21 cellular contexts compared by ENCODE assay signal in the genomic region with DNA sequence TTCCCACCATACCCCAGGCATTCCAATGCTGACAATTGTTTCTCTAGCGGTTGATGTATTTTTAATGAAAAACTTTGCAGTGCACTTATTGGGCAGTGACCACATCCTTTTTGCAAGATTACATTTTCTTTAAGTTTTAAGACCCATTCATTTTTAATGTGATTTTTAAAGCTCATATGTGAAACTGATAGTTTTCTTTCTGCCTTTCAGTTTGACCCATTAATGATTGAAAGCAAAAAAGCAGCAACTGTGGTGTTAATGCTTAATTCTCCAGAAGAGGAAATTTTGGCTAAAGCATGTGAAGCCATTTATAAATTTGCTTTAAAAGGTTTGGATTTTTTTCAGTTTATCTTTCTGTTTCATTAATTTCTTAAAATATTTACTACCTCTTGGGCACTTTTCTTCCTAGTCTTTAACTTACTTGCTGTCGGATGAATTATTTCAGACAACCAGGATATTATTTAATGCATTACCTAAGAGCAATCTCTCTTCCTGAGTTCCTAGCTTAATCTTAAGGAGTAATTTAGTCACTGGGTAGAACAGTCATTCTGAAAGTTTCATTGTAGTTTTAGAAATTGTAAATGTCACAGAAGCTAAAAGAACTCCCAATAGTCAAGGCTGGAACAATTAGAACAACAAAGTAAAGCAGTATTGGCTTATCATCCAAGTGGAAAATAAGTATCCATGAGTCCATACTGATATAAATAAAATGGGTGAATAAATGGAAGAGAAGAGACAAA. TPM values are rescaled to one million over a fixed set of nuclear protein-coding genes. Genes with fewer than 3 reads are reported as not detected.
DNase-seq lines count a peak whose midpoint lies in the region; ATAC-seq and TF ChIP-seq lines count a peak whose summit lies in the region.
"Had no signal": no experiment of that assay in that cellular context is flagged by ENCODE, and none has a peak within 500 bp of the region (broad histone marks: within the 10 kb centered on the region; RNA-seq: fewer than 3 reads in every experiment).

No MANE protein-coding gene starts in this region.

- peaks cover 5% of the 10 kb centered on the region for H3K27me3 Mint-ChIP-seq in CD4-positive, alpha-beta T cell

- H3K4me1 Mint-ChIP-seq in CD4-positive, alpha-beta T cell (ENCODE audit: low read depth), result no peaks in the 10 kb centered on the region

- H3K9me3 ChIP-seq in CD4-positive, alpha-beta T cell (ENCODE audit: control insufficient read depth, low read length), result peaks cover 11% of the 10 kb centered on the region
- H3K9me3 ChIP-seq: Peyer's patch had no signal

- H3K9me3 Mint-ChIP-seq in CD4-positive, alpha-beta T cell, result peaks cover 12% of the 10 kb centered on the region

- no peaks in the 10 kb centered on the region for H3K27me3 ChIP-seq in CD4-positive, alpha-beta T cell (ENCODE audit: control insufficient read depth, insufficient read depth, low read length)
- H3K27me3 ChIP-seq: esophagus muscularis mucosa, Peyer's patch had no signal

- no peak overlapping the region for H3K27ac ChIP-seq in CD4-positive, alpha-beta T cell (ENCODE audit: low read depth, low read length)
- H3K27ac ChIP-seq: esophagus muscularis mucosa, Peyer's patch, VCaP had no signal

- intact Hi-C loops in CD4-positive, alpha-beta T cell (cut with DNase I, micrococcal nuclease), result no loop called here

- no peak overlapping the region for H3K4me3 ChIP-seq in GM12865 (ENCODE audit: low read depth, low read length)
- H3K4me3 ChIP-seq: esophagus muscularis mucosa, Peyer's patch had no signal

- DNase-seq in GM12865 (ENCODE audit: low read depth) (peak; percentile 9), GOT3 (lab: John Stamatoyannopoulos, UW) (no peak), NCI-H510A treated with DMSO at 0.1 percent for 48 hours (lab: John Stamatoyannopoulos, UW) (no peak), NCI-H1436 treated with DMSO at 0.1 percent for 48 hours (lab: John Stamatoyannopoulos, UW) (no peak)
- DNase-seq in CD4-positive, alpha-beta T cell, result no peak
- DNase-seq: activated CD8-positive, alpha-beta memory T cell treated with anti-CD3 and anti-CD28 coated beads for 24 hours; activated gamma-delta T cell treated with Interleukin-2 at 50 U/mL for 16 hours; Caco-2; GF-D8; midbrain; NCI-H1694 treated with DMSO at 0.1 percent for 48 hours; NCI-H69; nucleus accumbens; Peyer's patch had no signal

- no peak overlapping the region for H3K4me3 Mint-ChIP-seq in CD4-positive, alpha-beta T cell
- H3K4me3 Mint-ChIP-seq: stimulated activated memory B cell treated with anti-CD40 and anti-IgM and Interleukin-4, amounts not matched to agents 10 μg/mL and 1 μg/mL and 100 μg/mL, for 72 hours had no signal

- no peak for TF ChIP-seq CTCF in GM12865 (IDR thresholded peaks at IDR 0.05; ENCODE audit: insufficient read depth, low read depth, low read length, missing control alignments)
- no peak for TF ChIP-seq CTCF in CD4-positive, alpha-beta T cell (IDR thresholded peaks at IDR 0.05)

- CTCF ChIA-PET in CD4-positive, alpha-beta T cell (lab: Charles Lee), result no interaction called here

- H3K36me3 Mint-ChIP-seq in CD4-positive, alpha-beta T cell (ENCODE audit: low read depth), result no peaks in the 10 kb centered on the region

- POLR2A ChIA-PET in CD4-positive, alpha-beta T cell (lab: Charles Lee), result interaction anchor here (0.6 kb wide), 1 partner anchor 334 kb away, joined by 3 read pairs; no protein-coding TSS in a partner anchor

- ATAC-seq in GM19035 (IDR thresholded peaks at IDR 0.05; ENCODE audit: unreplicated experiment) (peak; percentile 60), GM21786 (IDR thresholded peaks at IDR 0.05; ENCODE audit: unreplicated experiment) (peak; percentile 78), HG03159 (IDR thresholded peaks at IDR 0.05; ENCODE audit: unreplicated experiment) (peak; percentile 70)
- no peak for ATAC-seq in CD4-positive, alpha-beta T cell (ENCODE audit: poor library complexity)
- ATAC-seq: stimulated activated memory B cell treated with anti-CD40 and anti-IgM and Interleukin-4, amounts not matched to agents 10 μg/mL and 1 μg/mL and 100 μg/mL, for 72 hours had no signal

- no peak overlapping the region for H3K27ac Mint-ChIP-seq in CD4-positive, alpha-beta T cell
- H3K27ac Mint-ChIP-seq: stimulated activated memory B cell treated with anti-CD40 and anti-IgM and Interleukin-4, amounts not matched to agents 10 μg/mL and 1 μg/mL and 100 μg/mL, for 72 hours had no signal

RNA-seq across cellular contexts. Expression of a gene that starts 18.3 kb away (rescaled TPM):
- not detected for total RNA-seq in CD4-positive, alpha-beta T cell
- total RNA-seq: dermis microvascular lymphatic vessel endothelial cell, Peyer's patch had no signal
